Comparison of ENCODE assay signal across 9 cellular contexts in the genomic region with DNA sequence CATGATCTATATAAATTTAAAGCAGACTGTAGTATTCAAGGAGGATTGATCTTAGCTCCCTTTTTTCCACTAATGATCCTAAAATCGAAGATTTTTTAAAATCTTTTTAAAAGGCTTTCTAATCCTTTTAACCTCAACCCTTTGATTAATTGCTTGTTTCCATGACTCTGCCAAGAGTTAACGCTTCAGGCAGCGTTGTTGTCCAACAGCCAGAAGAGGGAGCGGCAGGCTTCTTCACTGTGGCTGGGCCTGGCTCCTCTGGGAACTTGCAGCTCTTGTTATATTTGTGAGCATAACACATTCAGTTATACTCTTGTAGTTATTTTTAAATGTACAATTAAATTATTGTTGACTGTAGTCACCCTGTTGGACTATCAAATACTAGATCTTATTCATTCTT. TPM values are rescaled to one million over a fixed set of nuclear protein-coding genes. Genes with fewer than 3 reads are reported as not detected.
DNase-seq lines count a peak whose midpoint lies in the region.
"Had no signal": no experiment of that assay in that cellular context is flagged by ENCODE, and none has a peak within 500 bp of the region (broad histone marks: within the 10 kb centered on the region; RNA-seq: fewer than 3 reads in every experiment).

No MANE protein-coding gene starts in this region.

- H3K4me3 Mint-ChIP-seq in activated naive CD4-positive, alpha-beta T cell treated with anti-CD3 and anti-CD28 coated beads for 36 hours = no peak overlapping the region
- H3K4me3 Mint-ChIP-seq: B cell had no signal

- CTCF ChIA-PET in activated naive CD4-positive, alpha-beta T cell treated with anti-CD3 and anti-CD28 coated beads for 36 hours (lab: Charles Lee) = no interaction called here

- DNase-seq in DMS53 (lab: John Stamatoyannopoulos, UW) = peak; percentile 43
- DNase-seq in DMS53 treated with DMSO at 0.1 percent for 48 hours (lab: John Stamatoyannopoulos, UW; ENCODE audit: unreplicated experiment) = no peak
- peak; percentile 12 for DNase-seq in UCSD-AML1 (lab: John Stamatoyannopoulos, UW; ENCODE audit: unreplicated experiment)
- DNase-seq in glomerular endothelial cell (ENCODE audit: extremely low read depth, low read depth, low spot score) = peak; percentile 37
- DNase-seq in pons (ENCODE audit: low spot score) = peak; percentile 71
- DNase-seq in activated naive CD4-positive, alpha-beta T cell treated with anti-CD3 and anti-CD28 coated beads for 36 hours = no peak
- DNase-seq in NCI-H446 treated with DMSO at 0.1 percent for 48 hours (lab: John Stamatoyannopoulos, UW) = no peak
- no peak for DNase-seq in NCI-H2107 (lab: John Stamatoyannopoulos, UW)

- no peaks in the 10 kb centered on the region for H3K4me1 Mint-ChIP-seq in activated naive CD4-positive, alpha-beta T cell treated with anti-CD3 and anti-CD28 coated beads for 36 hours (ENCODE audit: low read depth)
- H3K4me1 Mint-ChIP-seq: B cell had no signal

- H3K27me3 Mint-ChIP-seq in activated naive CD4-positive, alpha-beta T cell treated with anti-CD3 and anti-CD28 coated beads for 36 hours (ENCODE audit: low read depth) = no peaks in the 10 kb centered on the region
- H3K27me3 Mint-ChIP-seq: B cell had no signal

- intact Hi-C loops in activated naive CD4-positive, alpha-beta T cell treated with anti-CD3 and anti-CD28 coated beads for 36 hours (cut with micrococcal nuclease) = no loop called here

- H3K27ac Mint-ChIP-seq in activated naive CD4-positive, alpha-beta T cell treated with anti-CD3 and anti-CD28 coated beads for 36 hours = no peak overlapping the region
- H3K27ac Mint-ChIP-seq: B cell had no signal

- H3K9me3 Mint-ChIP-seq in activated naive CD4-positive, alpha-beta T cell treated with anti-CD3 and anti-CD28 coated beads for 36 hours = no peaks in the 10 kb centered on the region

- H3K36me3 Mint-ChIP-seq in activated naive CD4-positive, alpha-beta T cell treated with anti-CD3 and anti-CD28 coated beads for 36 hours (ENCODE audit: low read depth) = peaks cover 34% of the 10 kb centered on the region

RNA-seq across cellular contexts. Expression of a gene that starts 26.3 kb away (rescaled TPM):
- total RNA-seq in glomerular endothelial cell = 23.4 and 37.0 TPM in 2 replicates
- total RNA-seq in activated naive CD4-positive, alpha-beta T cell treated with anti-CD3 and anti-CD28 coated beads for 36 hours = 10 to 100 TPM; 18.5 to 19.6 TPM

Comparison
In these comparisons a context has a peak if more than half of its experiments do, and no peak if none do; other contexts are left out.
1. DNase-seq: peak in DMS53 (single experiment), UCSD-AML1 (single experiment), glomerular endothelial cell (single experiment) and pons (single experiment); none in DMS53 treated with DMSO at 0.1 percent for 48 hours (single experiment), activated naive CD4-positive, alpha-beta T cell treated with anti-CD3 and anti-CD28 coated beads for 36 hours (single experiment), NCI-H446 treated with DMSO at 0.1 percent for 48 hours (single experiment) and NCI-H2107 (single experiment).